8 cellular contexts compared by ENCODE assay signal in genomic region chr14:23320584-23321571, GRCh38. TPM values are rescaled to one million over a fixed set of nuclear protein-coding genes. Genes with fewer than 3 reads are reported as not detected.
DNase-seq lines count a peak whose midpoint lies in the region; ATAC-seq and TF ChIP-seq lines count a peak whose summit lies in the region.

TSS of gene PABPN1 (plus strand) at chr14:23321457. CDS start at chr14:23321470, 13 bp downstream.

- peaks cover 27% of the 10 kb centered on the region for H3K4me1 Mint-ChIP-seq in activated naive CD8-positive, alpha-beta T cell treated with anti-CD3 and anti-CD28 coated beads, Interleukin-2, amount 10 ng/mL, durations not matched to agents 7 days and 5 days
- peaks cover 20% of the 10 kb centered on the region for H3K4me1 Mint-ChIP-seq in glutamatergic neuron (ENCODE audit: low read depth, unreplicated experiment)

- H3K4me1 ChIP-seq in osteoblast (ENCODE audit: insufficient read depth, low read length) (peaks cover 7% of the 10 kb centered on the region), thoracic aorta (ENCODE audit: control insufficient read depth in 1 of 2, low read depth in 2 of 2) (peaks cover 8 to 18% of the 10 kb centered on the region in 2 donors)

- H2AFZ ChIP-seq in SU-DHL-6 (ENCODE audit: low read depth, low read length, severe bottlenecking) (peak within 1 kb of the TSS; percentile 54), osteoblast (ENCODE audit: low read length) (peak within 1 kb of the TSS; percentile 54)

- no peaks in the 10 kb centered on the region for H3K27me3 Mint-ChIP-seq in activated naive CD8-positive, alpha-beta T cell treated with anti-CD3 and anti-CD28 coated beads, Interleukin-2, amount 10 ng/mL, durations not matched to agents 7 days and 5 days
- peaks cover 14% of the 10 kb centered on the region for H3K27me3 Mint-ChIP-seq in glutamatergic neuron (ENCODE audit: unreplicated experiment)

- peak within 1 kb of the TSS; percentile 98 for H3K27ac Mint-ChIP-seq in activated naive CD8-positive, alpha-beta T cell treated with anti-CD3 and anti-CD28 coated beads, Interleukin-2, amount 10 ng/mL, durations not matched to agents 7 days and 5 days
- peak within 1 kb of the TSS; percentile 98 for H3K27ac Mint-ChIP-seq in glutamatergic neuron (ENCODE audit: unreplicated experiment)

- H3K9me3 ChIP-seq in SU-DHL-6 (ENCODE audit: insufficient read depth, low read length) (no peaks in the 10 kb centered on the region), osteoblast (ENCODE audit: low read depth, low read length) (no peaks in the 10 kb centered on the region), thoracic aorta (no peaks in the 10 kb centered on the region)

- no peaks in the 10 kb centered on the region for H3K9me2 ChIP-seq in SU-DHL-6 (replicated peaks; ENCODE audit: insufficient read depth, low read length)

- H3K4me3 Mint-ChIP-seq in activated naive CD8-positive, alpha-beta T cell treated with anti-CD3 and anti-CD28 coated beads, Interleukin-2, amount 10 ng/mL, durations not matched to agents 7 days and 5 days = peak within 1 kb of the TSS; percentile 94
- peak within 1 kb of the TSS; percentile 94 for H3K4me3 Mint-ChIP-seq in glutamatergic neuron (ENCODE audit: unreplicated experiment)

- H3K9ac ChIP-seq in SU-DHL-6 (ENCODE audit: low read length) = peak within 1 kb of the TSS; percentile 78

- H3K36me3 ChIP-seq in SU-DHL-6 (ENCODE audit: low read length) (peaks cover 13% of the 10 kb centered on the region), osteoblast (ENCODE audit: insufficient read depth, low read length) (peaks cover 51% of the 10 kb centered on the region), thoracic aorta (peaks cover 19% of the 10 kb centered on the region)

- H3K9me3 Mint-ChIP-seq in activated naive CD8-positive, alpha-beta T cell treated with anti-CD3 and anti-CD28 coated beads, Interleukin-2, amount 10 ng/mL, durations not matched to agents 7 days and 5 days = no peaks in the 10 kb centered on the region
- peaks cover 14% of the 10 kb centered on the region for H3K9me3 Mint-ChIP-seq in glutamatergic neuron (ENCODE audit: unreplicated experiment)

- H3K79me2 ChIP-seq in SU-DHL-6 (ENCODE audit: insufficient read depth, low read length) (peaks cover 19% of the 10 kb centered on the region), osteoblast (ENCODE audit: insufficient read depth, low read length) (peaks cover 39% of the 10 kb centered on the region)

- peak; percentile 49 for TF ChIP-seq POLR2A in GM10847 (IDR thresholded peaks at IDR 0.05; ENCODE audit: extremely low read depth, insufficient read length)

- H4K20me1 ChIP-seq in SU-DHL-6 (ENCODE audit: low read depth, low read length) (0 out of 2 replicates have a peak, but pooled peaks cover 4% of the 10 kb centered on the region), osteoblast (ENCODE audit: insufficient read depth, low read length) (peaks cover 19% of the 10 kb centered on the region)

- peaks cover 19% of the 10 kb centered on the region for H3K36me3 Mint-ChIP-seq in activated naive CD8-positive, alpha-beta T cell treated with anti-CD3 and anti-CD28 coated beads, Interleukin-2, amount 10 ng/mL, durations not matched to agents 7 days and 5 days
- no peaks in the 10 kb centered on the region for H3K36me3 Mint-ChIP-seq in glutamatergic neuron (ENCODE audit: unreplicated experiment)

- TF ChIP-seq CTCF in SU-DHL-6 (IDR thresholded peaks at IDR 0.05; ENCODE audit: insufficient read depth, low read length, poor library complexity, severe bottlenecking) = no peak
- TF ChIP-seq CTCF in glutamatergic neuron (IDR thresholded peaks at IDR 0.05; ENCODE audit: partially characterized antibody, unreplicated experiment) = no peak
- no peak for TF ChIP-seq CTCF in osteoblast (IDR thresholded peaks at IDR 0.05; ENCODE audit: extremely low read depth, low read depth, low read length)
- TF ChIP-seq CTCF in thoracic aorta (IDR thresholded peaks at IDR 0.05) = no peak

- POLR2A ChIA-PET in activated naive CD8-positive, alpha-beta T cell treated with anti-CD3 and anti-CD28 coated beads, Interleukin-2, amount 10 ng/mL, durations not matched to agents 7 days and 5 days (lab: Charles Lee) = interaction anchor here (0.5 to 6.4 kb wide), 29 partner anchors 11 to 1882 kb away, joined by 3 to 182 read pairs (median 4); partner anchors contain the start of genes ACIN1, BCL2L2, C14orf119 and CEBPE

- H3K27ac ChIP-seq in SU-DHL-6 (ENCODE audit: low read depth, low read length) = peak within 1 kb of the TSS; percentile 74
- peak within 1 kb of the TSS; percentile 88 for H3K27ac ChIP-seq in osteoblast (ENCODE audit: low read depth, low read length)
- peak within 1 kb of the TSS; percentile 93 to 96 for H3K27ac ChIP-seq in thoracic aorta

- H3K4me3 ChIP-seq in SU-DHL-6 (ENCODE audit: insufficient read depth, low read length, poor library complexity, severe bottlenecking) (peak within 1 kb of the TSS; percentile 98), osteoblast (ENCODE audit: insufficient read depth, low read length) (peak within 1 kb of the TSS; percentile 87), thoracic aorta (peak within 1 kb of the TSS; percentile 95)

- no peaks in the 10 kb centered on the region for H3K27me3 ChIP-seq in SU-DHL-6 (ENCODE audit: low read length)
- H3K27me3 ChIP-seq in osteoblast (ENCODE audit: insufficient read depth, low read length) = no peaks in the 10 kb centered on the region
- no peaks in the 10 kb centered on the region for H3K27me3 ChIP-seq in thoracic aorta (replicated peaks; ENCODE audit: insufficient read depth)

- ATAC-seq in HG02678 (IDR thresholded peaks at IDR 0.05; ENCODE audit: unreplicated experiment) (peak; percentile 86), thoracic aorta (ENCODE audit: insufficient number of reproducible peaks, low FRiP score, low read depth) (peak; percentile 97)
- peak; percentile 92 for ATAC-seq in activated naive CD8-positive, alpha-beta T cell treated with anti-CD3 and anti-CD28 coated beads, Interleukin-2, amount 10 ng/mL, durations not matched to agents 7 days and 5 days (ENCODE audit: low read depth)

- DNase-seq in NCI-H128 (lab: John Stamatoyannopoulos, UW; ENCODE audit: unreplicated experiment) (peak; percentile 99), glutamatergic neuron (peak; percentile 94), osteoblast (ENCODE audit: insufficient read length, low spot score, missing footprints) (peak; percentile 99), thoracic aorta (ENCODE audit: low spot score) (peak; percentile 98)
- peak; percentile 93 for DNase-seq in activated naive CD8-positive, alpha-beta T cell treated with anti-CD3 and anti-CD28 coated beads, Interleukin-2, amount 10 ng/mL, durations not matched to agents 7 days and 5 days

- H3K4me2 ChIP-seq in SU-DHL-6 (ENCODE audit: low read depth, low read length, poor library complexity, severe bottlenecking) (peak within 1 kb of the TSS; percentile 92), osteoblast (ENCODE audit: insufficient read depth, low read length) (peak within 1 kb of the TSS; percentile 78)

- peaks cover 14% of the 10 kb centered on the region; the same call in 1 of the 2 replicates for H3F3A ChIP-seq in SU-DHL-6 (ENCODE audit: insufficient read depth)

RNA-seq across cellular contexts. Expression of gene PABPN1, which starts in this region (rescaled TPM):
- total RNA-seq in activated naive CD8-positive, alpha-beta T cell treated with anti-CD3 and anti-CD28 coated beads, Interleukin-2, amount 10 ng/mL, durations not matched to agents 7 days and 5 days = 100 to 1,000 TPM; 207 to 208 TPM
- total RNA-seq in glutamatergic neuron (ENCODE audit: unreplicated experiment) (355 TPM), osteoblast (42.3 and 51.9 TPM in 2 replicates), thoracic aorta (10 to 100 TPM; 44.8 to 54.9 TPM)

Comparison
In these comparisons a context has a peak if more than half of its experiments do, and no peak if none do; other contexts are left out.
1. Peak in every context shown above with its lines: DNase-seq, ATAC-seq, H3K4me3 ChIP-seq and H3K27ac ChIP-seq.